ENCODE assay signal across 8 cellular contexts in the genomic region with DNA sequence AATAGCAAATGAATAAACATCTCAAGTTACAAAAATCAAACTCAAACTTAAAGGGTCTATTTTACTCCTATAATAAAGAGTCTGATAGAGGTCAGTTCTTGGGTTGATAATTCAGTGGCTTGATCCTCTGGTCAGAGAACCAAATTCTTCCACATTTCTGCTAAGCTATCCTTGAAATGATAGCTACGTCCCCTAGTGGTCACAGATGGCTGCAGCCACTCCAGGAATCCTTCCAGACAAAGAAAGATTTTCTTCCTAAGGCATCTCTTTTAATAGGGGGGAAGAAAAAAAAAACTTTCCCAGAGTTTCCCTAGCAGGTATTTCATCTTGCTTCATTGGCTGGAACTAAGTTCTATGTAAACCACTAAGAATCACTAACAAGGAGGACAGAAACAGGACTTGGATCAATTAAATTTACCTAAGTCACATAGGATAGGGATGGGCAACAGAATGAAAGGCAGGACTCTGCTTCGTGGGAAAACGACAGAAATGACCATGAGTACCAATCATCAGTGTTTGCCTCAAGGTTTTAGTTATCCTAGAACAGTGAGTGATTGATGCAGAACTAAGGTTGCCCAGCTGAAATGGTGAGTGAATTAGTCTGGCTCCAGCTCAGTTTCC.
A peak's percentile ranks its signal among the peaks of the same experiment; 100 is the strongest.
DNase-seq lines count a peak whose midpoint lies in the region; ATAC-seq and TF ChIP-seq lines count a peak whose summit lies in the region.

No MANE protein-coding gene starts in this region.

- TF ChIP-seq EP300 in stomach (IDR thresholded peaks at IDR 0.05), result no peak

- no peaks in the 10 kb centered on the region for H3K36me3 ChIP-seq in prostate gland
- H3K36me3 ChIP-seq in stomach, result no peaks in the 10 kb centered on the region

- H3K4me3 ChIP-seq in dorsolateral prefrontal cortex (no peak overlapping the region), prostate gland (no peak overlapping the region), stomach (no peak overlapping the region)

- no peaks in the 10 kb centered on the region for H3K27me3 ChIP-seq in dorsolateral prefrontal cortex
- no peaks in the 10 kb centered on the region for H3K27me3 ChIP-seq in prostate gland (replicated peaks; ENCODE audit: insufficient read depth)
- no peaks in the 10 kb centered on the region for H3K27me3 ChIP-seq in stomach

- TF ChIP-seq CTCF in GM12873 (IDR thresholded peaks at IDR 0.05; ENCODE audit: insufficient read depth, low read depth, low read length, missing control alignments), result peak; percentile 69
- TF ChIP-seq CTCF in dorsolateral prefrontal cortex (IDR thresholded peaks at IDR 0.05 in 54 of 56, conservative IDR thresholded peaks at IDR 0.05 in 2 of 56; ENCODE audit: low read depth in 1 of 56, partially characterized antibody in 56 of 56), result peak in 38 of 56 donors; percentile 9 to 50 (median 24)
- peak in 3 of 4 experiments; percentile 16 to 47 (median 38) for TF ChIP-seq CTCF in prostate gland (IDR thresholded peaks at IDR 0.05)
- TF ChIP-seq CTCF in stomach (IDR thresholded peaks at IDR 0.05), result peak in 3 of 7 experiments; percentile 16 to 34 (median 31)

- no peaks in the 10 kb centered on the region for H3K4me1 ChIP-seq in prostate gland (replicated peaks)
- peaks cover 0 to 5% (median 0%) of the 10 kb centered on the region in 4 donors for H3K4me1 ChIP-seq in stomach

- intact Hi-C loops in dorsolateral prefrontal cortex (cut with DNase I), result no loop called here
- intact Hi-C loops in prostate gland (cut with DNase I), result no loop called here
- intact Hi-C loops in stomach (cut with DNase I; ENCODE audit: low total_unique reads), result no loop called here

- no peak for ATAC-seq in HG03521 (IDR thresholded peaks at IDR 0.05; ENCODE audit: unreplicated experiment)

- H3K9me3 ChIP-seq in prostate gland (no peaks in the 10 kb centered on the region), stomach (peaks cover 0 to 5% (median 4%) of the 10 kb centered on the region in 4 donors)

- DNase-seq in NAMALWA (ENCODE audit: low spot score) (peak; percentile 28), dorsolateral prefrontal cortex (no peak), prostate gland (ENCODE audit: low spot score) (no peak), stomach (no peak), NCI-H1436 treated with DMSO at 0.1 percent for 48 hours (lab: John Stamatoyannopoulos, UW) (no peak)
- no peak for DNase-seq in activated T-cell treated with anti-CD3 and anti-CD28 coated beads, Interleukin-2, amount 50 U/mL, for 1 hour

- TF ChIP-seq POLR2A in prostate gland (IDR thresholded peaks at IDR 0.05) (no peak), stomach (IDR thresholded peaks at IDR 0.05) (no peak)

- 45% methylated on average over 3 of the region's 3 CpGs for WGBS in prostate gland
- WGBS in stomach, 5 donors, result 41 to 53% (median 49%) methylated on average over 3 of the region's 3 CpGs

- no peak overlapping the region for H3K27ac ChIP-seq in dorsolateral prefrontal cortex
- no peak overlapping the region for H3K27ac ChIP-seq in prostate gland
- H3K27ac ChIP-seq in stomach, result no peak overlapping the region
